ENCODE assay signal across 4 cellular contexts in genomic region chr16:52480237-52480636, GRCh38.
"Had no signal": no experiment of that assay in that cellular context is flagged by ENCODE, and none has a peak within 500 bp of the region (broad histone marks: within the 10 kb centered on the region; RNA-seq: fewer than 3 reads in every experiment).

No MANE protein-coding gene starts in this region.

- ATAC-seq: HepG2, K562 had no signal

- H3K4me3 ChIP-seq: K562 had no signal

- DNase-seq: IMR-90 had no signal

- H3K27ac ChIP-seq: HL-60 had no signal
